18 cellular contexts compared by ENCODE assay signal in genomic region chr11:123254357-123254756, GRCh38. TPM values are rescaled to one million over a fixed set of nuclear protein-coding genes. Genes with fewer than 3 reads are reported as not detected.
DNase-seq lines count a peak whose midpoint lies in the region; ATAC-seq, FAIRE-seq and TF ChIP-seq lines count a peak whose summit lies in the region.
"Had no signal": no experiment of that assay in that cellular context is flagged by ENCODE, and none has a peak within 500 bp of the region (broad histone marks: within the 10 kb centered on the region; RNA-seq: fewer than 3 reads in every experiment).

No MANE protein-coding gene starts in this region.

- intact Hi-C loops in vagina (cut with DNase I), result no loop called here
- intact Hi-C loops in CD8-positive, alpha-beta T cell (cut with DNase I, micrococcal nuclease), result no loop called here

- in situ Hi-C loops in G401 (cut with HindIII; ENCODE audit: low sequenced_read_pairs), result no loop called here

- no peaks in the 10 kb centered on the region for H3K9me3 ChIP-seq in vagina
- no peaks in the 10 kb centered on the region for H3K9me3 ChIP-seq in CD8-positive, alpha-beta T cell (ENCODE audit: low read length)
- H3K9me3 ChIP-seq: A549 had no signal

- peak overlapping the region; percentile 90 for H3K27ac Mint-ChIP-seq in nephron progenitor cell
- no peak overlapping the region for H3K27ac Mint-ChIP-seq in CD8-positive, alpha-beta T cell
- H3K27ac Mint-ChIP-seq: CD4-positive, alpha-beta T cell; H9 had no signal

- no peaks in the 10 kb centered on the region for H3K27me3 ChIP-seq in bronchial epithelial cell (ENCODE audit: control insufficient read depth, insufficient read depth, low read length)
- no peaks in the 10 kb centered on the region for H3K27me3 ChIP-seq in vagina
- no peaks in the 10 kb centered on the region for H3K27me3 ChIP-seq in CD8-positive, alpha-beta T cell (ENCODE audit: insufficient read depth, low read length)

- no peak for ATAC-seq in CD8-positive, alpha-beta T cell
- ATAC-seq in GM21447 (IDR thresholded peaks at IDR 0.05; ENCODE audit: unreplicated experiment) (no peak), HG02885 (IDR thresholded peaks at IDR 0.05; ENCODE audit: poor library complexity, unreplicated experiment) (no peak)
- ATAC-seq: A549 had no signal

- FAIRE-seq in bronchial epithelial cell (lab: Jason Lieb, UNC), result peak; percentile 47
- FAIRE-seq: A549 had no signal

- H3K36me3 ChIP-seq in bronchial epithelial cell (ENCODE audit: control insufficient read depth, insufficient read depth, low read length) (no peaks in the 10 kb centered on the region), vagina (no peaks in the 10 kb centered on the region)
- no peaks in the 10 kb centered on the region for H3K36me3 ChIP-seq in CD8-positive, alpha-beta T cell (ENCODE audit: insufficient read depth, low read length)

- no peak for TF ChIP-seq CTCF in bronchial epithelial cell (IDR thresholded peaks at IDR 0.05; ENCODE audit: insufficient read depth, low read length, severe bottlenecking)
- TF ChIP-seq CTCF in nephron progenitor cell (IDR thresholded peaks at IDR 0.05), result no peak
- TF ChIP-seq CTCF in vagina (IDR thresholded peaks at IDR 0.05), result no peak
- TF ChIP-seq CTCF in CD8-positive, alpha-beta T cell (IDR thresholded peaks at IDR 0.05), result no peak

- TF ChIP-seq POLR2A in vagina (IDR thresholded peaks at IDR 0.05), result no peak

- no peaks in the 10 kb centered on the region for H3K4me1 ChIP-seq in vagina
- no peaks in the 10 kb centered on the region for H3K4me1 ChIP-seq in CD8-positive, alpha-beta T cell (ENCODE audit: insufficient read depth, low read length)

- H3K4me3 Mint-ChIP-seq in nephron progenitor cell, result no peak overlapping the region
- no peak overlapping the region for H3K4me3 Mint-ChIP-seq in CD8-positive, alpha-beta T cell
- H3K4me3 Mint-ChIP-seq: CD4-positive, alpha-beta T cell; H9 had no signal

- DNase-seq in G401 (ENCODE audit: low spot score), result peak; percentile 36
- DNase-seq in bronchial epithelial cell (ENCODE audit: low read depth), result no peak
- no peak for DNase-seq in nephron progenitor cell
- DNase-seq in vagina (ENCODE audit: extremely low spot score in 2 of 2), result no peak
- no peak for DNase-seq in CD8-positive, alpha-beta T cell
- DNase-seq: AML-193; CD4-positive, alpha-beta T cell; DMS153; DMS79; GF-D8; GOT3; H9; KG1 had no signal

- peaks cover 26% of the 10 kb centered on the region for H3K9me3 Mint-ChIP-seq in nephron progenitor cell
- peaks cover 10% of the 10 kb centered on the region for H3K9me3 Mint-ChIP-seq in CD8-positive, alpha-beta T cell

- peaks cover 4% of the 10 kb centered on the region for H3K27me3 Mint-ChIP-seq in nephron progenitor cell (ENCODE audit: low read depth, poor library complexity)
- peaks cover 16% of the 10 kb centered on the region for H3K27me3 Mint-ChIP-seq in CD8-positive, alpha-beta T cell (ENCODE audit: low read depth)

- no peak overlapping the region for H3K4me3 ChIP-seq in bronchial epithelial cell (ENCODE audit: low read depth, low read length)
- no peak overlapping the region for H3K4me3 ChIP-seq in vagina
- H3K4me3 ChIP-seq in CD8-positive, alpha-beta T cell (ENCODE audit: low read depth, low read length), result no peak overlapping the region
- H3K4me3 ChIP-seq: A549 had no signal

- CTCF ChIA-PET in CD8-positive, alpha-beta T cell (lab: Charles Lee), result interaction anchor here (0.6 to 1.1 kb wide), 2 partner anchors 143 to 541 kb away, joined by 3 read pairs; no protein-coding TSS in a partner anchor

- no peaks in the 10 kb centered on the region for H3K36me3 Mint-ChIP-seq in nephron progenitor cell (ENCODE audit: low read depth)
- no peaks in the 10 kb centered on the region for H3K36me3 Mint-ChIP-seq in CD8-positive, alpha-beta T cell

- POLR2A ChIA-PET in CD8-positive, alpha-beta T cell (lab: Charles Lee), result no interaction called here

- peaks cover 51% of the 10 kb centered on the region for H3K4me1 Mint-ChIP-seq in nephron progenitor cell
- no peaks in the 10 kb centered on the region for H3K4me1 Mint-ChIP-seq in CD8-positive, alpha-beta T cell (ENCODE audit: low read depth)

- H3K27ac ChIP-seq in vagina, result peak overlapping the region; percentile 29
- H3K27ac ChIP-seq in CD8-positive, alpha-beta T cell (ENCODE audit: low read depth, low read length), result no peak overlapping the region
- H3K27ac ChIP-seq: 22Rv1, A549, C4-2B had no signal

RNA-seq across cellular contexts. Expression of gene CLMP, which starts 59.3 kb away (rescaled TPM):
- 0.37 and 2.5 TPM in 2 replicates for total RNA-seq in G401 (2014; rRNA removed; shearing (Covaris generic))
- total RNA-seq in bronchial epithelial cell, result 9.7 and 34.5 TPM in 2 replicates
- 99.4 TPM for total RNA-seq in vagina
- under 1 TPM; 0.05 to 0.11 TPM for total RNA-seq in CD8-positive, alpha-beta T cell
